In genomic region chr7:46208635-46209525, GRCh38 we compare ENCODE assay signal across 27 cellular contexts.
DNase-seq lines count a peak whose midpoint lies in the region; ATAC-seq, FAIRE-seq and TF ChIP-seq lines count a peak whose summit lies in the region.
"Had no signal": no experiment of that assay in that cellular context is flagged by ENCODE, and none has a peak within 500 bp of the region (broad histone marks: within the 10 kb centered on the region; RNA-seq: fewer than 3 reads in every experiment).

No MANE protein-coding gene starts in this region.

- peak overlapping the region; percentile 44; the same call in 1 of the 2 replicates for H4K91ac ChIP-seq in IMR-90 (ENCODE audit: insufficient read depth, low read depth, low read length)

- POLR2A ChIA-PET in IMR-90 (lab: Charles Lee; ENCODE audit: unreplicated experiment) (no interaction called here), endothelial cell of umbilical vein (lab: Charles Lee) (no interaction called here)

- CTCF ChIA-PET in Calu3 (lab: Charles Lee) (no interaction called here), IMR-90 (lab: Yijun Ruan, JAX) (no interaction called here), endothelial cell of umbilical vein (lab: Charles Lee) (no interaction called here)

- no peaks in the 10 kb centered on the region for H3K79me1 ChIP-seq in IMR-90 (ENCODE audit: low read depth in 1 of 2, low read length in 2 of 2)

- no peak for TF ChIP-seq RAD21 in IMR-90 (IDR thresholded peaks at IDR 0.05; ENCODE audit: low read length)

- H3K36me3 ChIP-seq in IMR-90 (ENCODE audit: control insufficient read depth, insufficient read depth, low read length) (no peaks in the 10 kb centered on the region), endothelial cell of umbilical vein (ENCODE audit: control insufficient read depth in 2 of 2, extremely low read depth in 1 of 2, insufficient read depth in 2 of 2, low read length in 2 of 2) (no peaks in the 10 kb centered on the region), ascending aorta (no peaks in the 10 kb centered on the region)
- H3K36me3 ChIP-seq: lower lobe of right lung, neural progenitor cell, thoracic aorta had no signal

- dilution Hi-C loops in IMR-90 (cut with HindIII; ENCODE audit: low sequenced_read_pairs, unreplicated experiment) (no loop called here), endothelial cell of umbilical vein (cut with MboI; ENCODE audit: extremely low pct_ligation_motif_present, low sequenced_read_pairs) (no loop called here)

- in situ Hi-C loops in IMR-90 (cut with MboI; ENCODE audit: low sequenced_read_pairs), result no loop called here

- peak overlapping the region; percentile 58; the same call in 1 of the 2 replicates for H2AK5ac ChIP-seq in IMR-90 (ENCODE audit: low read depth, low read length)

- no peak for FAIRE-seq in endothelial cell of umbilical vein (lab: Jason Lieb, UNC)

- no peaks in the 10 kb centered on the region for H3K9me3 Mint-ChIP-seq in Calu3 (ENCODE audit: low read depth, unreplicated experiment)
- no peaks in the 10 kb centered on the region for H3K9me3 Mint-ChIP-seq in progenitor cell of endocrine pancreas (ENCODE audit: low read depth)
- H3K9me3 Mint-ChIP-seq: activated B cell treated with CpG ODN at 0.5 μM for 24 hours, brain had no signal

- H3K27ac ChIP-seq in IMR-90 (ENCODE audit: insufficient read depth, low read length) (no peak overlapping the region), endothelial cell of umbilical vein (ENCODE audit: insufficient read depth, low read depth, low read length) (no peak overlapping the region), ascending aorta (no peak overlapping the region)
- H3K27ac ChIP-seq: epithelial cell of prostate, lower lobe of right lung, neural progenitor cell, thoracic aorta had no signal

- H3K9me1 ChIP-seq in IMR-90 (ENCODE audit: insufficient read depth, low read length) (peaks cover 4% of the 10 kb centered on the region; the same call in 1 of the 2 replicates), endothelial cell of umbilical vein (replicated peaks; ENCODE audit: control insufficient read depth, extremely low read depth, insufficient read depth, low read length) (no peaks in the 10 kb centered on the region)

- H4K20me1 ChIP-seq in IMR-90 (ENCODE audit: insufficient read depth, low read length) (no peaks in the 10 kb centered on the region), endothelial cell of umbilical vein (replicated peaks; ENCODE audit: control insufficient read depth, extremely low read depth, insufficient read depth, low read length) (no peaks in the 10 kb centered on the region)

- H2AFZ ChIP-seq in IMR-90 (replicated peaks; ENCODE audit: low read length, poor library complexity) (peak overlapping the region; percentile 75), endothelial cell of umbilical vein (ENCODE audit: low read depth, low read length) (no peak overlapping the region)
- H2AFZ ChIP-seq: neural progenitor cell had no signal

- H2BK120ac ChIP-seq in IMR-90 (ENCODE audit: low read depth, low read length), result peak overlapping the region; percentile 64

- no peaks in the 10 kb centered on the region for H3K27me3 Mint-ChIP-seq in Calu3 (ENCODE audit: unreplicated experiment)
- H3K27me3 Mint-ChIP-seq in progenitor cell of endocrine pancreas, result no peaks in the 10 kb centered on the region
- H3K27me3 Mint-ChIP-seq: activated CD8-positive, alpha-beta memory T cell treated with anti-CD3 and anti-CD28 coated beads, Interleukin-2, amount 10 ng/mL, durations not matched to agents 7 days and 5 days had no signal

- H3K4me2 ChIP-seq in IMR-90 (ENCODE audit: low read depth, low read length) (no peak overlapping the region), endothelial cell of umbilical vein (ENCODE audit: insufficient read depth, low read length) (no peak overlapping the region)
- H3K4me2 ChIP-seq: neural progenitor cell had no signal

- no peak overlapping the region for H3K4me3 Mint-ChIP-seq in Calu3 (ENCODE audit: low read depth, unreplicated experiment)
- H3K4me3 Mint-ChIP-seq in progenitor cell of endocrine pancreas (ENCODE audit: low read depth), result no peak overlapping the region
- H3K4me3 Mint-ChIP-seq: activated B cell treated with CpG ODN at 0.5 μM for 24 hours; activated CD8-positive, alpha-beta memory T cell treated with anti-CD3 and anti-CD28 coated beads, Interleukin-2, amount 10 ng/mL, durations not matched to agents 7 days and 5 days; brain; neural progenitor cell had no signal

- DNase-seq in Calu3 (no peak), IMR-90 (no peak), endothelial cell of umbilical vein (ENCODE audit: low read depth, low spot score) (peak; percentile 21), progenitor cell of endocrine pancreas (ENCODE audit: low spot score, unreplicated experiment) (no peak), erythroblast (lab: John Stamatoyannopoulos, UW) (no peak), ascending aorta (ENCODE audit: low spot score in 2 of 2) (no peak)
- DNase-seq: activated B cell treated with CpG ODN at 0.5 μM for 24 hours; activated CD4-positive, alpha-beta T cell treated with anti-CD3 and anti-CD28 coated beads, Interleukin-2, amount 50 U/mL, for 1 hour; activated CD8-positive, alpha-beta memory T cell treated with anti-CD3 and anti-CD28 coated beads, Interleukin-2, amount 10 ng/mL, durations not matched to agents 7 days and 5 days; activated T-cell treated with anti-CD3 and anti-CD28 coated beads, Interleukin-2, amount 50 U/mL, for 48 hours; DMS153; GDM1; lower lobe of right lung; NCI-H1105; NCI-H1930; NCI-H526; NK-92 treated with Interleukin-12 subunit alpha and Interleukin-12 subunit beta, amount 100 ng/mL, for 24 hours; SHP77 treated with DMSO at 0.1 percent for 48 hours; stimulated activated naive CD8-positive, alpha-beta T cell treated with anti-CD3 and anti-CD28 coated beads, Interleukin-15, Interleukin-2, amounts not matched to agents 100 U/mL and 50 U/mL, for 24 hours; SW 1271; T-helper 9 cell had no signal

- H3K4me1 Mint-ChIP-seq in Calu3 (ENCODE audit: low read depth, unreplicated experiment) (peaks cover 84% of the 10 kb centered on the region), progenitor cell of endocrine pancreas (ENCODE audit: low read depth) (peaks cover 13% of the 10 kb centered on the region)
- H3K4me1 Mint-ChIP-seq: activated B cell treated with CpG ODN at 0.5 μM for 24 hours; activated CD8-positive, alpha-beta memory T cell treated with anti-CD3 and anti-CD28 coated beads, Interleukin-2, amount 10 ng/mL, durations not matched to agents 7 days and 5 days; brain had no signal

- H3K9me3 ChIP-seq in IMR-90 (ENCODE audit: control insufficient read depth, insufficient read depth, low read length), result no peaks in the 10 kb centered on the region
- H3K9me3 ChIP-seq in endothelial cell of umbilical vein (replicated peaks; ENCODE audit: control insufficient read depth, insufficient read depth, low read length), result no peaks in the 10 kb centered on the region
- no peaks in the 10 kb centered on the region for H3K9me3 ChIP-seq in ascending aorta
- H3K9me3 ChIP-seq: lower lobe of right lung, thoracic aorta had no signal

- peaks cover 51% of the 10 kb centered on the region for H3K36me3 Mint-ChIP-seq in Calu3 (ENCODE audit: insufficient read depth, unreplicated experiment)
- H3K36me3 Mint-ChIP-seq in progenitor cell of endocrine pancreas (ENCODE audit: insufficient read depth), result no peaks in the 10 kb centered on the region
- H3K36me3 Mint-ChIP-seq: activated CD8-positive, alpha-beta memory T cell treated with anti-CD3 and anti-CD28 coated beads, Interleukin-2, amount 10 ng/mL, durations not matched to agents 7 days and 5 days; brain; neural progenitor cell had no signal

- no peak overlapping the region for H3K4me3 ChIP-seq in IMR-90 (ENCODE audit: insufficient read depth, low read depth, low read length)
- no peak overlapping the region for H3K4me3 ChIP-seq in endothelial cell of umbilical vein (replicated peaks in 1 of 3; ENCODE audit: insufficient read depth in 1 of 3, low read depth in 1 of 3, low read length in 3 of 3)
- no peak overlapping the region for H3K4me3 ChIP-seq in ascending aorta
- H3K4me3 ChIP-seq: lower lobe of right lung, neural progenitor cell, thoracic aorta had no signal

- no TSS peak for BruUV-seq in Calu3 (replicated peaks; lab: Mats Ljungman, UMichigan)
- BruUV-seq in IMR-90 (replicated peaks; lab: Mats Ljungman, UMichigan), result no TSS peak
- BruUV-seq in endothelial cell of umbilical vein (replicated peaks; lab: Mats Ljungman, UMichigan), result no TSS peak

- intact Hi-C loops in Calu3 (cut with micrococcal nuclease; ENCODE audit: unreplicated experiment), result loop anchor here (5.0 to 10.0 kb wide), 5 partner anchors 57 to 443 kb away; partner anchors contain the start of gene IGFBP3
- intact Hi-C loops in IMR-90 (cut with micrococcal nuclease), result no loop called here
- intact Hi-C loops in endothelial cell of umbilical vein (cut with micrococcal nuclease), result no loop called here
- intact Hi-C loops in ascending aorta (cut with DNase I), result no loop called here

- H3K4me1 ChIP-seq in IMR-90 (ENCODE audit: control insufficient read depth, insufficient read depth, low read length) (peaks cover 10% of the 10 kb centered on the region), endothelial cell of umbilical vein (ENCODE audit: control insufficient read depth, extremely low read depth, insufficient read depth, low read length) (no peaks in the 10 kb centered on the region), ascending aorta (no peaks in the 10 kb centered on the region)
- H3K4me1 ChIP-seq: lower lobe of right lung had no signal

- ATAC-seq in IMR-90 (ENCODE audit: low read depth) (no peak), GM21526 (IDR thresholded peaks at IDR 0.05; ENCODE audit: low FRiP score, unreplicated experiment) (no peak), HG02840 (IDR thresholded peaks at IDR 0.05; ENCODE audit: low FRiP score, unreplicated experiment) (no peak)
- ATAC-seq: activated CD8-positive, alpha-beta memory T cell treated with anti-CD3 and anti-CD28 coated beads, Interleukin-2, amount 10 ng/mL, durations not matched to agents 7 days and 5 days; lower lobe of right lung; stimulated activated naive CD8-positive, alpha-beta T cell treated with anti-CD3 and anti-CD28 coated beads, Interleukin-15, Interleukin-2, amounts not matched to agents 100 U/mL and 50 U/mL, for 24 hours had no signal

- H4K5ac ChIP-seq in IMR-90 (ENCODE audit: low read depth, low read length), result no peak overlapping the region

- no peak for TF ChIP-seq POLR2A in IMR-90 (IDR thresholded peaks at IDR 0.05; ENCODE audit: low read depth, low read length)
- TF ChIP-seq POLR2A in endothelial cell of umbilical vein (IDR thresholded peaks at IDR 0.05; ENCODE audit: low read depth, low read length), result no peak
- TF ChIP-seq POLR2A in erythroblast (IDR thresholded peaks at IDR 0.05; ENCODE audit: low read length), result no peak

- H3K23ac ChIP-seq in IMR-90 (ENCODE audit: low read depth, low read length), result 0 out of 2 replicates have a peak overlapping the region, but pooled peaks have one; percentile 24

- H3K27ac Mint-ChIP-seq in Calu3 (ENCODE audit: unreplicated experiment) (peak overlapping the region; percentile 97), progenitor cell of endocrine pancreas (peak overlapping the region; percentile 77)
- H3K27ac Mint-ChIP-seq: activated B cell treated with CpG ODN at 0.5 μM for 24 hours; activated CD8-positive, alpha-beta memory T cell treated with anti-CD3 and anti-CD28 coated beads, Interleukin-2, amount 10 ng/mL, durations not matched to agents 7 days and 5 days had no signal

- 0 out of 2 replicates have a peak overlapping the region, but pooled peaks have one; percentile 29 for H3K14ac ChIP-seq in IMR-90 (replicated peaks; ENCODE audit: low read depth, low read length)

- H3K18ac ChIP-seq in IMR-90 (ENCODE audit: low read depth, low read length), result no peak overlapping the region

- H2AK9ac ChIP-seq in IMR-90 (replicated peaks; ENCODE audit: low read depth, low read length, poor library complexity), result no peak overlapping the region

- H4K8ac ChIP-seq in IMR-90 (ENCODE audit: low read depth in 2 of 2, low read length in 2 of 2), result peak overlapping the region in 1 of 2 experiments; percentile 12; a peak in 1 of 4 replicates

- H3K56ac ChIP-seq in IMR-90 (ENCODE audit: extremely low read depth, insufficient read depth, low read length), result no peak overlapping the region

- H2BK5ac ChIP-seq in IMR-90 (ENCODE audit: low read depth, low read length, poor library complexity, severe bottlenecking), result no peak overlapping the region

- TF ChIP-seq CTCF in Calu3 (IDR thresholded peaks at IDR 0.05; ENCODE audit: unreplicated experiment) (no peak), IMR-90 (conservative IDR thresholded peaks at IDR 0.05; ENCODE audit: low read depth, low read length) (no peak), endothelial cell of umbilical vein (IDR thresholded peaks at IDR 0.05; ENCODE audit: extremely low read depth in 1 of 2, insufficient read depth in 1 of 2, low read depth in 1 of 2, low read length in 2 of 2) (no peak), progenitor cell of endocrine pancreas (IDR thresholded peaks at IDR 0.05; ENCODE audit: unreplicated experiment) (no peak), ascending aorta (IDR thresholded peaks at IDR 0.05) (no peak)

- H3K4ac ChIP-seq in IMR-90 (ENCODE audit: low read depth, low read length), result peak overlapping the region; percentile 49

- H3K79me2 ChIP-seq in endothelial cell of umbilical vein (ENCODE audit: control insufficient read depth, insufficient read depth, low read length), result no peaks in the 10 kb centered on the region

- 80% methylated on average over 5 of the region's 12 CpGs; no CpG with 5 or more reads in 1 of the 2 experiments for WGBS in IMR-90 (ENCODE audit: extremely low coverage in 2 of 2, insufficient read length in 1 of 2), 2 experiments

- H3K27me3 ChIP-seq in IMR-90 (ENCODE audit: control insufficient read depth, insufficient read depth, low read length), result no peaks in the 10 kb centered on the region
- H3K27me3 ChIP-seq in endothelial cell of umbilical vein (ENCODE audit: control insufficient read depth in 2 of 2, insufficient read depth in 2 of 2, low read length in 2 of 2), result no peaks in the 10 kb centered on the region
- H3K27me3 ChIP-seq in ascending aorta, result no peaks in the 10 kb centered on the region
- H3K27me3 ChIP-seq: neural progenitor cell had no signal

- no peak overlapping the region for H3K9ac ChIP-seq in IMR-90 (ENCODE audit: low read depth, low read length)
- H3K9ac ChIP-seq in endothelial cell of umbilical vein (replicated peaks; ENCODE audit: extremely low read depth, insufficient read depth, low read length), result no peak overlapping the region
- H3K9ac ChIP-seq: neural progenitor cell had no signal

- peak overlapping the region; percentile 71 for H2BK20ac ChIP-seq in IMR-90 (ENCODE audit: low read depth, low read length)

- peak overlapping the region; percentile 58; the same call in 1 of the 3 replicates for H2BK15ac ChIP-seq in IMR-90 (ENCODE audit: low read depth, low read length)
